Comparison of ENCODE assay signal across 8 cellular contexts in genomic region chr19:44304659-44305193, GRCh38. TPM values are rescaled to one million over a fixed set of nuclear protein-coding genes. Genes with fewer than 3 reads are reported as not detected.
DNase-seq lines count a peak whose midpoint lies in the region; ATAC-seq and TF ChIP-seq lines count a peak whose summit lies in the region.

Gene ZNF235 (minus strand): TSS chr19:44305025. CDS start chr19:44303404, 1,621 bp downstream.

- H3K9me3 Mint-ChIP-seq in natural killer cell treated with Interleukin-12 subunit alpha and Interleukin-12 subunit beta and Interleukin-15 and Interleukin-18, amount 100 ng/mL, for 72 hours = no peaks in the 10 kb centered on the region

- peaks cover 19% of the 10 kb centered on the region; the same call in 1 of the 2 replicates for H3K36me3 ChIP-seq in Karpas-422 (ENCODE audit: insufficient read depth, low read length)

- H3K4me1 ChIP-seq in Karpas-422 (ENCODE audit: low read length) = peaks cover 11% of the 10 kb centered on the region

- H3K36me3 Mint-ChIP-seq in natural killer cell treated with Interleukin-12 subunit alpha and Interleukin-12 subunit beta and Interleukin-15 and Interleukin-18, amount 100 ng/mL, for 72 hours = peaks cover 18% of the 10 kb centered on the region

- H3K27me3 ChIP-seq in Karpas-422 (ENCODE audit: low read length) = no peaks in the 10 kb centered on the region

- peak within 1 kb of the TSS; percentile 88 for H3K4me2 ChIP-seq in Karpas-422 (ENCODE audit: low read depth, low read length, poor library complexity, severe bottlenecking)

- H3K4me3 Mint-ChIP-seq in natural killer cell treated with Interleukin-12 subunit alpha and Interleukin-12 subunit beta and Interleukin-15 and Interleukin-18, amount 100 ng/mL, for 72 hours = peak within 1 kb of the TSS; percentile 89

- peak within 1 kb of the TSS; percentile 90; the same call in 1 of the 2 replicates for H2AFZ ChIP-seq in Karpas-422 (ENCODE audit: low read length)

- DNase-seq in DMS79 (lab: John Stamatoyannopoulos, UW) (peak; percentile 92), Karpas-422 (peak; percentile 94), RPMI8226 (peak; percentile 87), fibroblast of the aortic adventitia (ENCODE audit: low read depth) (peak; percentile 99)
- peak; percentile 60 for DNase-seq in activated T-helper 9 cell treated with anti-CD3 and anti-CD28 coated beads, Interleukin-2, amount 50 U/mL, for 16 hours (ENCODE audit: low read depth)
- peak; percentile 88 for DNase-seq in natural killer cell treated with Interleukin-12 subunit alpha and Interleukin-12 subunit beta and Interleukin-15 and Interleukin-18, amount 100 ng/mL, for 72 hours (ENCODE audit: low spot score)
- peak; percentile 71 for DNase-seq in stimulated activated naive CD4-positive, alpha-beta T cell treated with Interleukin-2 at 50 U/mL for 16 hours (lab: John Stamatoyannopoulos, UW)

- H3K27ac ChIP-seq in Karpas-422 (ENCODE audit: low read length) = no peak within 1 kb of the TSS

- H3K9me2 ChIP-seq in Karpas-422 (replicated peaks; ENCODE audit: insufficient read depth, low read length) = no peaks in the 10 kb centered on the region

- H3K4me3 ChIP-seq in Karpas-422 (ENCODE audit: low read length) (peak within 1 kb of the TSS; percentile 81), fibroblast of the aortic adventitia (ENCODE audit: low read depth, low read length) (peak within 1 kb of the TSS; percentile 95)

- H3K27ac Mint-ChIP-seq in natural killer cell treated with Interleukin-12 subunit alpha and Interleukin-12 subunit beta and Interleukin-15 and Interleukin-18, amount 100 ng/mL, for 72 hours = peak within 1 kb of the TSS; percentile 51 to 85

- ATAC-seq in GM21737 (IDR thresholded peaks at IDR 0.05; ENCODE audit: unreplicated experiment) = peak; percentile 86
- peak; percentile 97 to 99 for ATAC-seq in natural killer cell treated with Interleukin-12 subunit alpha and Interleukin-12 subunit beta and Interleukin-15 and Interleukin-18, amount 100 ng/mL, for 72 hours

- peak within 1 kb of the TSS; percentile 74 for H3K9ac ChIP-seq in Karpas-422 (ENCODE audit: low read length)

- H3K4me1 Mint-ChIP-seq in natural killer cell treated with Interleukin-12 subunit alpha and Interleukin-12 subunit beta and Interleukin-15 and Interleukin-18, amount 100 ng/mL, for 72 hours (ENCODE audit: low read depth in 2 of 2) = peaks cover 8 to 9% of the 10 kb centered on the region in 2 donors

- no peak for TF ChIP-seq CTCF in fibroblast of the aortic adventitia (IDR thresholded peaks at IDR 0.05; ENCODE audit: insufficient read depth, low read length)

- H3K9me3 ChIP-seq in Karpas-422 (ENCODE audit: low read length) = no peaks in the 10 kb centered on the region

- peaks cover 15% of the 10 kb centered on the region for H3K79me2 ChIP-seq in Karpas-422 (ENCODE audit: low read length)

- peaks cover 8 to 14% of the 10 kb centered on the region in 2 donors for H3K27me3 Mint-ChIP-seq in natural killer cell treated with Interleukin-12 subunit alpha and Interleukin-12 subunit beta and Interleukin-15 and Interleukin-18, amount 100 ng/mL, for 72 hours

- no peaks in the 10 kb centered on the region for H4K20me1 ChIP-seq in Karpas-422 (ENCODE audit: insufficient read depth, low read depth, low read length)

RNA-seq across cellular contexts. Expression of gene ZNF235, which starts in this region (rescaled TPM):
- total RNA-seq in Karpas-422 (2014; rRNA removed; shearing (Covaris generic); ENCODE audit: low replicate concordance) = 2.8 and 11.1 TPM in 2 replicates
- 1.4 and 4.9 TPM in 2 replicates for total RNA-seq in fibroblast of the aortic adventitia (ENCODE audit: low replicate concordance)
- total RNA-seq in natural killer cell treated with Interleukin-12 subunit alpha and Interleukin-12 subunit beta and Interleukin-15 and Interleukin-18, amount 100 ng/mL, for 72 hours = 1 to 10 TPM; 8.3 to 9.0 TPM
